In the genomic region with DNA sequence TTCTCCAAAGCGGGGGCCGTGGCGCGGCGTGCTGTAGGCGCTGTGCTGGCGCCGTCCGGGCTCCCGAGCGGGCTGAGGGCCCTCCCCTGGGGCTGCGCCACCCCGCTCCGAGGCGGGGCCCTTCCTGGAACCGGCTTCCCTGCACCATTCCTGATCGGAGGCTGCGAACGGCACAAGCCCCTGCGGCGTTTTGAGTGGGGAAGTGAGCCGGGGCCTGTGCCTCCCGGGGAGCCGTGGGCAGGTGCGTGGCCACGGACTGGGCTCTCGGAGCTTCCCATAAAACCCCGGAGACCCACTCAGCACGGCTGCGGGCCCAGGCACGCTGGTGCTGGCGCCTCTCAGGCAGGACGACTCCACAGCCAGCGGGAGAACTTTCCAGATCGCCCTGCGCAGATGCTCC, we compare ENCODE assay signal across 11 cellular contexts.
DNase-seq lines count a peak whose midpoint lies in the region; ATAC-seq and TF ChIP-seq lines count a peak whose summit lies in the region.
"Had no signal": no experiment of that assay in that cellular context is flagged by ENCODE, and none has a peak within 500 bp of the region (broad histone marks: within the 10 kb centered on the region; RNA-seq: fewer than 3 reads in every experiment).

No MANE protein-coding gene starts in this region.

- H3K9me3 Mint-ChIP-seq in endodermal cell, result peaks cover 9% of the 10 kb centered on the region
- H3K9me3 Mint-ChIP-seq: nephron had no signal

- peaks cover 29% of the 10 kb centered on the region for H3K27me3 Mint-ChIP-seq in endodermal cell (ENCODE audit: insufficient read depth)

- H3K4me1 ChIP-seq in endodermal cell (ENCODE audit: control insufficient read depth, insufficient read depth, low read length), result no peaks in the 10 kb centered on the region

- no peaks in the 10 kb centered on the region for H3K36me3 Mint-ChIP-seq in endodermal cell (ENCODE audit: low read depth)

- DNase-seq in AG09309 (ENCODE audit: low read depth), result no peak
- no peak for DNase-seq in endodermal cell
- DNase-seq in mesenteric fat pad (ENCODE audit: low spot score), result peak; percentile 82
- DNase-seq in KBM-7, result no peak
- no peak for DNase-seq in NCI-H526 treated with DMSO at 0.1 percent for 48 hours (lab: John Stamatoyannopoulos, UW)
- no peak for DNase-seq in putamen (ENCODE audit: low spot score)
- no peak for DNase-seq in Kasumi-1 (lab: John Stamatoyannopoulos, UW)
- DNase-seq: brain microvascular endothelial cell had no signal

- H3K27ac ChIP-seq in endodermal cell (ENCODE audit: low read depth, low read length), result no peak overlapping the region
- H3K27ac ChIP-seq: brain microvascular endothelial cell, RWPE1 had no signal

- no peaks in the 10 kb centered on the region for H3K9me3 ChIP-seq in endodermal cell (ENCODE audit: control insufficient read depth, low read length)

- no peaks in the 10 kb centered on the region for H3K36me3 ChIP-seq in endodermal cell (ENCODE audit: control insufficient read depth, insufficient read depth, low read length)
- H3K36me3 ChIP-seq: brain microvascular endothelial cell had no signal

- peak; percentile 53 for ATAC-seq in GM19455 (IDR thresholded peaks at IDR 0.05; ENCODE audit: unreplicated experiment)

- H3K9ac ChIP-seq in endodermal cell (ENCODE audit: extremely low read depth, low read length, poor library complexity, severe bottlenecking), result no peak overlapping the region

- peak overlapping the region; percentile 40 for H3K4me3 Mint-ChIP-seq in endodermal cell
- H3K4me3 Mint-ChIP-seq: nephron had no signal

- WGBS in endodermal cell (ENCODE audit: insufficient coverage in 1 of 2, insufficient read length in 1 of 2), 2 experiments, result 77 to 82% methylated on average over 29 to 36 of the region's 36 CpGs

- TF ChIP-seq CTCF in AG09309 (IDR thresholded peaks at IDR 0.05; ENCODE audit: control insufficient read depth, insufficient read depth, low read depth, low read length, missing control alignments) (no peak), endodermal cell (conservative IDR thresholded peaks at IDR 0.05) (no peak)

- in situ Hi-C loops in KBM-7 (cut with MboI; ENCODE audit: low pct_unique_long_range_greater_than_20kb, low sequenced_read_pairs), result no loop called here

- no peak overlapping the region for H3K27ac Mint-ChIP-seq in endodermal cell
- H3K27ac Mint-ChIP-seq: nephron had no signal

- H3K4me3 ChIP-seq in AG09309 (ENCODE audit: control insufficient read depth, low read depth, low read length), result peak overlapping the region; percentile 26
- H3K4me3 ChIP-seq in endodermal cell (ENCODE audit: low read length), result no peak overlapping the region

- no peaks in the 10 kb centered on the region for H3K27me3 ChIP-seq in endodermal cell (ENCODE audit: control insufficient read depth, insufficient read depth, low read length, poor library complexity, severe bottlenecking)
- H3K27me3 ChIP-seq: brain microvascular endothelial cell had no signal

- H3K4me1 Mint-ChIP-seq in endodermal cell, result no peaks in the 10 kb centered on the region
- H3K4me1 Mint-ChIP-seq: nephron had no signal
